1 cellular context compared by ENCODE assay signal in the genomic region with DNA sequence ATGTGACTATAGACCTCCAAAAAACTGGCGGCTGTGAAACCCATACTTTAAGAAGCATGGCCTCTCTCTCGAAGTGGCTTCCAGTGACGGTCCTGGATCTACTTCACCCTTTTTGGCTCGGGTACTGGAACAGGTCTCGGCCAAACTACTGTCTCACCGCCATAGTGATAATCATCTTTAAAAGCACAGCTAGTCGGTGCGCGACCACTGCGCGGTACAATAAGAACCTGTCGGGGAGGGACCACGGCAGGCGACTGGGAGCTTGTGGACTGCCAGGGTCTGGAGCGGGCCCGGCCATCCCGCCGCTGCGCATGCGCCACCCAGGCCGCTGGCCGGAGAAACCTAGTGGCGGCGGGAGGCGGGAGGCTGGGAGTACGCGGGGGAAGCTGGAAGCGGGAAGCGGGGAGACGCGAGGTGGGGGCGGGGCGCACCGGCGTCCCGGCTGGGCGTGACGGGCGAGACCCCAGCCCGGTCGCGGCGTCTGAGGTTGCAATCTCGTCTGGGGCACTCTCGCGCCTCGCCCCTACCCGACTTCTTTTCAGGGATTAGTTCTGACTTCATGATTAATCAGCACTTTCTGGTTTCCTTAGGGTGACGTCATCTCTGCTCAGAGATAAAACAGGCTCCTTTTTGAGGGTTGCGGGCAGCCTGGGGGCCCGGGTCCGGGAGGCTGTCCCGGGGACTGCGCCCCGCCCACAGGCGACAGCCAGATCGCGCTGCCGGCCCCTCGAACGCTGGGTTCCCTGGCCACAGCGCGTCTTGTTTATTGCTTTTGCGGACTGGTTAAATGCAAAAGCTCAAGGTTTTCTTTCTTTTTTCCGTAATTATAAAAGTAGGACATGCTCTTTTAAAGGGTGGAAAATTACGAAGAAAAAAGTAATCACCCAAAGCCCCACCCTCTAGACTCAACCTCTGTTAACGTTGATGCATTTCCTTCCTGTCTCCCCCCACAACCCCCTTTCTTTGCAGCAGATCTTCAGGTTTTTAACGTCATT.
A peak's percentile ranks its signal among the peaks of the same experiment; 100 is the strongest.
TF ChIP-seq lines count a peak whose summit lies in the region.

No MANE protein-coding gene starts in this region.

TF ChIP-seq in HepG2, 621 proteins besides CTCF, POLR2A, EP300 and RAD21 (continued from another document and continues in another):
- no peak for TF ChIP-seq XRCC5 (optimal IDR thresholded peaks at IDR 0.05; ENCODE audit: low read length)
- TF ChIP-seq CREB1 (IDR thresholded peaks at IDR 0.05) = peak; percentile 96
- TF ChIP-seq CREB1 (CRISPR knock-in tag; IDR thresholded peaks at IDR 0.05) = no peak
- TF ChIP-seq MAX (IDR thresholded peaks at IDR 0.05) = peak; percentile 86
- no peak for TF ChIP-seq ARID3A (IDR thresholded peaks at IDR 0.05; ENCODE audit: low read depth, low read length)
- TF ChIP-seq SMARCE1 (IDR thresholded peaks at IDR 0.05; ENCODE audit: borderline replicate concordance) = no peak
- TF ChIP-seq, protein P1, sequence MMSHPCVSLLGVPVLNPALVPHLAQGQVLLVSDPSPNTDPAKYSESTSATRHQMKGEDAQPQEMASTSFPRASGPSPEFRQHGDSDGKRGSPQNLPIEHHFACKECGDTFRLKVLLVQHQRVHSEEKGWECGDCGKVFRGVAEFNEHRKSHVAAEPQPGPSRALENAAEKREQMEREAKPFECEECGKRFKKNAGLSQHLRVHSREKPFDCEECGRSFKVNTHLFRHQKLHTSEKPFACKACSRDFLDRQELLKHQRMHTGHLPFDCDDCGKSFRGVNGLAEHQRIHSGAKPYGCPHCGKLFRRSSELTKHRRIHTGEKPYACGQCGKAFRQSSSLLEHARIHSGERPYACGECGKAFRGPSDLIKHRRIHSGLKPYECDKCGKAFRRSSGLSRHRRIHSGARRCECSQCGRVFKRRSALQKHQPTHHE (CRISPR knock-in tag; IDR thresholded peaks at IDR 0.05; ENCODE audit: borderline replicate concordance) = no peak
- no peak for TF ChIP-seq ZNF616 (CRISPR knock-in tag; IDR thresholded peaks at IDR 0.05; ENCODE audit: low read depth)
- no peak for TF ChIP-seq ZBTB39 (CRISPR knock-in tag; IDR thresholded peaks at IDR 0.05)
- no peak for TF ChIP-seq SALL1 (CRISPR knock-in tag; IDR thresholded peaks at IDR 0.05)
- no peak for TF ChIP-seq FOXA1 (IDR thresholded peaks at IDR 0.05)
- no peak for TF ChIP-seq FOXA1 (CRISPR knock-in tag; IDR thresholded peaks at IDR 0.05)
- TF ChIP-seq PCBP1 (IDR thresholded peaks at IDR 0.05; ENCODE audit: borderline replicate concordance, low read depth, low read length) = no peak
- no peak for TF ChIP-seq RFX3 (CRISPR knock-in tag; IDR thresholded peaks at IDR 0.05)
- TF ChIP-seq ZNF784 (CRISPR knock-in tag; IDR thresholded peaks at IDR 0.05; ENCODE audit: borderline replicate concordance) = no peak
- TF ChIP-seq GMEB1 (CRISPR knock-in tag; IDR thresholded peaks at IDR 0.05; ENCODE audit: borderline replicate concordance) = peak; percentile 49; the same call in 1 of the 2 replicates
- no peak for TF ChIP-seq NFE2L2 (IDR thresholded peaks at IDR 0.05; ENCODE audit: low read length)
- TF ChIP-seq, protein P2, sequence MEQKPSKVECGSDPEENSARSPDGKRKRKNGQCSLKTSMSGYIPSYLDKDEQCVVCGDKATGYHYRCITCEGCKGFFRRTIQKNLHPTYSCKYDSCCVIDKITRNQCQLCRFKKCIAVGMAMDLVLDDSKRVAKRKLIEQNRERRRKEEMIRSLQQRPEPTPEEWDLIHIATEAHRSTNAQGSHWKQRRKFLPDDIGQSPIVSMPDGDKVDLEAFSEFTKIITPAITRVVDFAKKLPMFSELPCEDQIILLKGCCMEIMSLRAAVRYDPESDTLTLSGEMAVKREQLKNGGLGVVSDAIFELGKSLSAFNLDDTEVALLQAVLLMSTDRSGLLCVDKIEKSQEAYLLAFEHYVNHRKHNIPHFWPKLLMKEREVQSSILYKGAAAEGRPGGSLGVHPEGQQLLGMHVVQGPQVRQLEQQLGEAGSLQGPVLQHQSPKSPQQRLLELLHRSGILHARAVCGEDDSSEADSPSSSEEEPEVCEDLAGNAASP (CRISPR knock-in tag; IDR thresholded peaks at IDR 0.05; ENCODE audit: borderline replicate concordance) = 0 out of 2 replicates have a peak, but pooled peaks have one; percentile 7
- TF ChIP-seq, protein P3, sequence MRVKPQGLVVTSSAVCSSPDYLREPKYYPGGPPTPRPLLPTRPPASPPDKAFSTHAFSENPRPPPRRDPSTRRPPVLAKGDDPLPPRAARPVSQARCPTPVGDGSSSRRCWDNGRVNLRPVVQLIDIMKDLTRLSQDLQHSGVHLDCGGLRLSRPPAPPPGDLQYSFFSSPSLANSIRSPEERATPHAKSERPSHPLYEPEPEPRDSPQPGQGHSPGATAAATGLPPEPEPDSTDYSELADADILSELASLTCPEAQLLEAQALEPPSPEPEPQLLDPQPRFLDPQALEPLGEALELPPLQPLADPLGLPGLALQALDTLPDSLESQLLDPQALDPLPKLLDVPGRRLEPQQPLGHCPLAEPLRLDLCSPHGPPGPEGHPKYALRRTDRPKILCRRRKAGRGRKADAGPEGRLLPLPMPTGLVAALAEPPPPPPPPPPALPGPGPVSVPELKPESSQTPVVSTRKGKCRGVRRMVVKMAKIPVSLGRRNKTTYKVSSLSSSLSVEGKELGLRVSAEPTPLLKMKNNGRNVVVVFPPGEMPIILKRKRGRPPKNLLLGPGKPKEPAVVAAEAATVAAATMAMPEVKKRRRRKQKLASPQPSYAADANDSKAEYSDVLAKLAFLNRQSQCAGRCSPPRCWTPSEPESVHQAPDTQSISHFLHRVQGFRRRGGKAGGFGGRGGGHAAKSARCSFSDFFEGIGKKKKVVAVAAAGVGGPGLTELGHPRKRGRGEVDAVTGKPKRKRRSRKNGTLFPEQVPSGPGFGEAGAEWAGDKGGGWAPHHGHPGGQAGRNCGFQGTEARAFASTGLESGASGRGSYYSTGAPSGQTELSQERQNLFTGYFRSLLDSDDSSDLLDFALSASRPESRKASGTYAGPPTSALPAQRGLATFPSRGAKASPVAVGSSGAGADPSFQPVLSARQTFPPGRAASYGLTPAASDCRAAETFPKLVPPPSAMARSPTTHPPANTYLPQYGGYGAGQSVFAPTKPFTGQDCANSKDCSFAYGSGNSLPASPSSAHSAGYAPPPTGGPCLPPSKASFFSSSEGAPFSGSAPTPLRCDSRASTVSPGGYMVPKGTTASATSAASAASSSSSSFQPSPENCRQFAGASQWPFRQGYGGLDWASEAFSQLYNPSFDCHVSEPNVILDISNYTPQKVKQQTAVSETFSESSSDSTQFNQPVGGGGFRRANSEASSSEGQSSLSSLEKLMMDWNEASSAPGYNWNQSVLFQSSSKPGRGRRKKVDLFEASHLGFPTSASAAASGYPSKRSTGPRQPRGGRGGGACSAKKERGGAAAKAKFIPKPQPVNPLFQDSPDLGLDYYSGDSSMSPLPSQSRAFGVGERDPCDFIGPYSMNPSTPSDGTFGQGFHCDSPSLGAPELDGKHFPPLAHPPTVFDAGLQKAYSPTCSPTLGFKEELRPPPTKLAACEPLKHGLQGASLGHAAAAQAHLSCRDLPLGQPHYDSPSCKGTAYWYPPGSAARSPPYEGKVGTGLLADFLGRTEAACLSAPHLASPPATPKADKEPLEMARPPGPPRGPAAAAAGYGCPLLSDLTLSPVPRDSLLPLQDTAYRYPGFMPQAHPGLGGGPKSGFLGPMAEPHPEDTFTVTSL (CRISPR knock-in tag; IDR thresholded peaks at IDR 0.05; ENCODE audit: borderline replicate concordance) = no peak
- no peak for TF ChIP-seq WIZ (CRISPR knock-in tag; IDR thresholded peaks at IDR 0.05)
- no peak for TF ChIP-seq ZSCAN22 (CRISPR knock-in tag; IDR thresholded peaks at IDR 0.05)
- TF ChIP-seq NR2C2 (CRISPR knock-in tag; IDR thresholded peaks at IDR 0.05; ENCODE audit: borderline replicate concordance) = no peak
- TF ChIP-seq CBFB (CRISPR knock-in tag; IDR thresholded peaks at IDR 0.05) = no peak; the same call in 1 of the 2 replicates
- no peak for TF ChIP-seq NFRKB (IDR thresholded peaks at IDR 0.05)
- no peak for TF ChIP-seq ZNF225 (CRISPR knock-in tag; IDR thresholded peaks at IDR 0.05)
- peak; percentile 93 for TF ChIP-seq ATF2 (CRISPR knock-in tag; IDR thresholded peaks at IDR 0.05)
- TF ChIP-seq CBX1 (IDR thresholded peaks at IDR 0.05; ENCODE audit: low read depth) = no peak
- no peak; the same call in 1 of the 2 replicates for TF ChIP-seq GATAD2A (CRISPR knock-in tag; IDR thresholded peaks at IDR 0.05)
- no peak for TF ChIP-seq U2AF1 (optimal IDR thresholded peaks at IDR 0.05; ENCODE audit: low read depth, low read length)
- no peak for TF ChIP-seq ZNF484 (CRISPR knock-in tag; IDR thresholded peaks at IDR 0.05; ENCODE audit: borderline replicate concordance, low read depth)
- TF ChIP-seq, protein P4, sequence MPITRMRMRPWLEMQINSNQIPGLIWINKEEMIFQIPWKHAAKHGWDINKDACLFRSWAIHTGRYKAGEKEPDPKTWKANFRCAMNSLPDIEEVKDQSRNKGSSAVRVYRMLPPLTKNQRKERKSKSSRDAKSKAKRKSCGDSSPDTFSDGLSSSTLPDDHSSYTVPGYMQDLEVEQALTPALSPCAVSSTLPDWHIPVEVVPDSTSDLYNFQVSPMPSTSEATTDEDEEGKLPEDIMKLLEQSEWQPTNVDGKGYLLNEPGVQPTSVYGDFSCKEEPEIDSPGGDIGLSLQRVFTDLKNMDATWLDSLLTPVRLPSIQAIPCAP (CRISPR knock-in tag; IDR thresholded peaks at IDR 0.05; ENCODE audit: low read depth) = no peak
